ENCODE assay signal across 8 cellular contexts in genomic region chr2:172094319-172095145, GRCh38. TPM values are rescaled to one million over a fixed set of nuclear protein-coding genes. Genes with fewer than 3 reads are reported as not detected.
A peak's percentile ranks its signal among the peaks of the same experiment; 100 is the strongest.
DNase-seq lines count a peak whose midpoint lies in the region; ATAC-seq lines count a peak whose summit lies in the region.

No MANE protein-coding gene starts in this region.

- ATAC-seq in stimulated activated naive CD8-positive, alpha-beta T cell treated with anti-CD3 and anti-CD28 coated beads, Interleukin-15, Interleukin-2, amounts not matched to agents 100 U/mL and 50 U/mL, for 24 hours = no peak
- ATAC-seq in T-helper 17 cell (no peak), HG03439 (IDR thresholded peaks at IDR 0.05; ENCODE audit: unreplicated experiment) (no peak), HG02798 (IDR thresholded peaks at IDR 0.05; ENCODE audit: poor library complexity, unreplicated experiment) (no peak)

- H3K9me3 Mint-ChIP-seq in stimulated activated naive CD8-positive, alpha-beta T cell treated with anti-CD3 and anti-CD28 coated beads, Interleukin-15, Interleukin-2, amounts not matched to agents 100 ng/mL and 50 ng/mL, for 24 hours = no peaks in the 10 kb centered on the region

- peaks cover 7% of the 10 kb centered on the region for H3K27me3 ChIP-seq in skeletal muscle satellite cell (ENCODE audit: control insufficient read depth, insufficient read depth, low read length)

- no peak for DNase-seq in stimulated activated naive CD8-positive, alpha-beta T cell treated with anti-CD3 and anti-CD28 coated beads, Interleukin-15, Interleukin-2, amounts not matched to agents 100 U/mL and 50 U/mL, for 24 hours
- no peak for DNase-seq in T-helper 17 cell
- peak; percentile 77 for DNase-seq in glomerular visceral epithelial cell (ENCODE audit: extremely low spot score)
- no peak for DNase-seq in activated effector memory CD4-positive, alpha-beta T cell treated with Interleukin-2 at 50 U/mL for 16 hours

- H3K9me3 ChIP-seq in T-helper 17 cell (ENCODE audit: control insufficient read depth, low read length, poor library complexity, severe bottlenecking) = no peaks in the 10 kb centered on the region
- no peaks in the 10 kb centered on the region for H3K9me3 ChIP-seq in skeletal muscle satellite cell (replicated peaks; ENCODE audit: low read length)

- no peak overlapping the region for H3K27ac Mint-ChIP-seq in stimulated activated naive CD8-positive, alpha-beta T cell treated with anti-CD3 and anti-CD28 coated beads, Interleukin-15, Interleukin-2, amounts not matched to agents 100 ng/mL and 50 ng/mL, for 24 hours
- peak overlapping the region; percentile 74 for H3K27ac Mint-ChIP-seq in T-helper 17 cell

- peaks cover 53% of the 10 kb centered on the region for H3K4me1 Mint-ChIP-seq in stimulated activated naive CD8-positive, alpha-beta T cell treated with anti-CD3 and anti-CD28 coated beads, Interleukin-15, Interleukin-2, amounts not matched to agents 100 ng/mL and 50 ng/mL, for 24 hours (ENCODE audit: low read depth)
- H3K4me1 Mint-ChIP-seq in T-helper 17 cell = peaks cover 26% of the 10 kb centered on the region

- H3K36me3 ChIP-seq in skeletal muscle satellite cell (ENCODE audit: insufficient read depth, low read length) = no peaks in the 10 kb centered on the region

- H3K4me3 ChIP-seq in skeletal muscle satellite cell (ENCODE audit: low read length) = peak overlapping the region; percentile 77

- H3K9ac ChIP-seq in skeletal muscle satellite cell (ENCODE audit: low read depth, low read length) = peak overlapping the region; percentile 84

- peaks cover 5% of the 10 kb centered on the region for H3K36me3 Mint-ChIP-seq in stimulated activated naive CD8-positive, alpha-beta T cell treated with anti-CD3 and anti-CD28 coated beads, Interleukin-15, Interleukin-2, amounts not matched to agents 100 ng/mL and 50 ng/mL, for 24 hours (ENCODE audit: low read depth)
- H3K36me3 Mint-ChIP-seq in T-helper 17 cell (ENCODE audit: low read depth) = peaks cover 4% of the 10 kb centered on the region

- peaks cover 78% of the 10 kb centered on the region for H3K27me3 Mint-ChIP-seq in stimulated activated naive CD8-positive, alpha-beta T cell treated with anti-CD3 and anti-CD28 coated beads, Interleukin-15, Interleukin-2, amounts not matched to agents 100 ng/mL and 50 ng/mL, for 24 hours
- peaks cover 74% of the 10 kb centered on the region for H3K27me3 Mint-ChIP-seq in T-helper 17 cell

- peak overlapping the region; percentile 95 for H3K4me2 ChIP-seq in skeletal muscle satellite cell (ENCODE audit: low read length)

- H3K4me1 ChIP-seq in skeletal muscle satellite cell (ENCODE audit: control insufficient read depth, insufficient read depth, low read length) = peaks cover 52% of the 10 kb centered on the region

- peak overlapping the region; percentile 81 for H3K4me3 Mint-ChIP-seq in stimulated activated naive CD8-positive, alpha-beta T cell treated with anti-CD3 and anti-CD28 coated beads, Interleukin-15, Interleukin-2, amounts not matched to agents 100 ng/mL and 50 ng/mL, for 24 hours
- peak overlapping the region; percentile 86 for H3K4me3 Mint-ChIP-seq in T-helper 17 cell

RNA-seq across cellular contexts. Expression of gene DLX2, which starts 8.2 kb away (rescaled TPM):
- total RNA-seq in T-helper 17 cell = not detected
- total RNA-seq in skeletal muscle satellite cell (2012; rRNA removed) = 1.1 and 1.8 TPM in 2 replicates

RNA-seq across cellular contexts. Expression of gene DLX1, which starts 9.2 kb away (rescaled TPM):
- not detected for total RNA-seq in T-helper 17 cell
- total RNA-seq in skeletal muscle satellite cell (2012; rRNA removed) = 1.3 and 3.5 TPM in 2 replicates
